9 cellular contexts compared by ENCODE assay signal in the genomic region with DNA sequence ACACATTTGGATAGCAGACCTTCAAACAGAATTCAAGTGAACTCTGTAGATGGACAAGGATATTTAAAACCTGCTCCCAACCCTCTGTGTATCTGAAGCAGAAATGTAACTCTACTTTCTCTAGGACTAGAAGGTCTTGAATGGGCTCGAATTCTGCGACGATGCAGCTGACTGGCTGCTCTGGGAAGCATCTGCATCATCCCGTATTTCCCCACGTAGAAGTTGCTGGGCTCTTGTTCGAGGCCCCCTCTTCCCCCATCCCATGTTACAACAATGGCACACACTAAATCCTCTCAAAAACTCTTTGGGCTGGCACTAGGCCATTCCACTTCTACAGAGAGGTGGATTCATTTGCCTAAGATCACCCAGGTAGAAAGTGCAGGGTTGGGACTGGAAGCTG. TPM values are rescaled to one million over a fixed set of nuclear protein-coding genes. Genes with fewer than 3 reads are reported as not detected.
"Had no signal": no experiment of that assay in that cellular context is flagged by ENCODE, and none has a peak within 500 bp of the region (broad histone marks: within the 10 kb centered on the region; RNA-seq: fewer than 3 reads in every experiment).

No MANE protein-coding gene starts in this region.

- H3K4me1 Mint-ChIP-seq: GM23338 had no signal

- ATAC-seq: GM23338 had no signal

- DNase-seq: H9, HFFc6, KG1 had no signal

- H3K27ac Mint-ChIP-seq: GM23338, H9, HFFc6 had no signal

- FAIRE-seq: H1, H54, HepG2 had no signal

- H3K4me3 ChIP-seq: GM23338 had no signal

- H3K27ac ChIP-seq: HL-60 had no signal

- H3K4me3 Mint-ChIP-seq: GM23338, H9, HFFc6, IgD-negative memory B cell had no signal

RNA-seq across cellular contexts. Expression of gene C19orf81, which starts 15.0 kb away (rescaled TPM):
- total RNA-seq: HepG2 had no signal
- polyA plus RNA-seq: HepG2 had no signal

RNA-seq across cellular contexts. Expression of gene SYT3, which starts 24.5 kb away (rescaled TPM):
- total RNA-seq: HepG2, HFFc6 had no signal
- polyA plus RNA-seq: HepG2, IgD-negative memory B cell had no signal

RNA-seq across cellular contexts. Expression of gene SHANK1, which starts 55.4 kb away (rescaled TPM):
- total RNA-seq: HepG2 had no signal
- polyA plus RNA-seq: HepG2, IgD-negative memory B cell had no signal

RNA-seq across cellular contexts. Expression of gene CLEC11A, which starts 59.0 kb away (rescaled TPM):
- total RNA-seq: HepG2 had no signal
- polyA plus RNA-seq: HepG2 had no signal
